27 cellular contexts compared by ENCODE assay signal in genomic region chr3:182028081-182028480, GRCh38.
A peak's percentile ranks its signal among the peaks of the same experiment; 100 is the strongest.
DNase-seq lines count a peak whose midpoint lies in the region; ATAC-seq, FAIRE-seq and TF ChIP-seq lines count a peak whose summit lies in the region.
"Had no signal": no experiment of that assay in that cellular context is flagged by ENCODE, and none has a peak within 500 bp of the region (broad histone marks: within the 10 kb centered on the region; RNA-seq: fewer than 3 reads in every experiment).

No MANE protein-coding gene starts in this region.

- no peak overlapping the region for H3K4me2 ChIP-seq in H1 (ENCODE audit: insufficient read depth in 1 of 2, low read depth in 2 of 2, low read length in 2 of 2)
- H3K4me2 ChIP-seq in PC-9, result no peak overlapping the region
- H3K4me2 ChIP-seq: BLaER1 treated with 17β-estradiol and CSF1 and Interleukin-3, amounts not matched to agents 10 nM and 100 nM had no signal

- H2BK12ac ChIP-seq in H1 (ENCODE audit: low read depth, low read length), result no peak overlapping the region

- no peak overlapping the region for H3K9ac ChIP-seq in H1 (replicated peaks in 1 of 4; ENCODE audit: extremely low read depth in 1 of 4, low read depth in 3 of 4, low read length in 3 of 4)
- H3K9ac ChIP-seq: BLaER1 treated with 17β-estradiol and CSF1 and Interleukin-3, amounts not matched to agents 10 nM and 100 nM had no signal

- POLR2A ChIA-PET in H1 (lab: Charles Lee; ENCODE audit: partially characterized antibody), result no interaction called here
- POLR2A ChIA-PET in PC-9 (lab: Charles Lee; ENCODE audit: unreplicated experiment), result no interaction called here

- no peak overlapping the region for H3K56ac ChIP-seq in H1 (replicated peaks; ENCODE audit: insufficient read length, low read depth, low read length)

- H2BK120ac ChIP-seq in H1 (replicated peaks; ENCODE audit: low read depth, low read length), result no peak overlapping the region

- intact Hi-C loops in PC-9 (cut with micrococcal nuclease; ENCODE audit: unreplicated experiment), result no loop called here

- H3K79me2 ChIP-seq in H1 (ENCODE audit: control insufficient read depth in 1 of 2, insufficient read depth in 2 of 2, low read length in 2 of 2) (no peaks in the 10 kb centered on the region), PC-9 (ENCODE audit: low read depth) (no peaks in the 10 kb centered on the region)

- no peaks in the 10 kb centered on the region for H3K4me1 ChIP-seq in H1 (replicated peaks in 1 of 4; ENCODE audit: control insufficient read depth in 3 of 4, insufficient read depth in 4 of 4, low read length in 3 of 4)
- H3K4me1 ChIP-seq in PC-9 (replicated peaks; ENCODE audit: insufficient read depth), result peaks cover 15% of the 10 kb centered on the region
- H3K4me1 ChIP-seq: BLaER1 treated with 17β-estradiol and CSF1 and Interleukin-3, amounts not matched to agents 10 nM and 100 nM; left lung; vagina had no signal

- ATAC-seq in HG03469 (IDR thresholded peaks at IDR 0.05; ENCODE audit: unreplicated experiment), result no peak
- ATAC-seq: activated CD8-positive, alpha-beta memory T cell treated with anti-CD3 and anti-CD28 coated beads, Interleukin-2, amount 10 ng/mL, durations not matched to agents 7 days and 5 days; activated T-cell treated with anti-CD3 and anti-CD28 coated beads, Interleukin-2, amount 50 U/mL, for 4 hours; left lung; right cardiac atrium; WTC11 had no signal

- H3K9me2 ChIP-seq in PC-9 (ENCODE audit: insufficient read depth), result no peaks in the 10 kb centered on the region

- H4K91ac ChIP-seq in H1 (replicated peaks; ENCODE audit: insufficient read length, low read length), result no peak overlapping the region

- TF ChIP-seq POLR2A in H1 (IDR thresholded peaks at IDR 0.05; ENCODE audit: control extremely low read depth in 1 of 2, low read depth in 2 of 2, low read length in 2 of 2), result no peak

- CTCF ChIA-PET in H1 (lab: Charles Lee; ENCODE audit: partially characterized antibody) (interaction anchor here (1.0 kb wide), 1 partner anchor 13 kb away, joined by 3 read pairs; no protein-coding TSS in a partner anchor), PC-9 (lab: Charles Lee) (no interaction called here)

- no TSS peak for BruUV-seq in PC-9 (replicated peaks; lab: Mats Ljungman, UMichigan)

- no peak overlapping the region for H2BK15ac ChIP-seq in H1 (ENCODE audit: low read length)

- no peaks in the 10 kb centered on the region for H3F3A ChIP-seq in PC-9 (ENCODE audit: insufficient read depth, low read depth)

- H3K4me3 ChIP-seq in H1 (ENCODE audit: extremely low read depth in 1 of 4, insufficient read depth in 2 of 4, low read depth in 3 of 4, low read length in 4 of 4) (no peak overlapping the region), PC-9 (no peak overlapping the region)
- H3K4me3 ChIP-seq: BLaER1 treated with 17β-estradiol and CSF1 and Interleukin-3, amounts not matched to agents 10 nM and 100 nM; left lung; SJSA1; stomach; vagina had no signal

- H3K36me3 ChIP-seq in H1 (ENCODE audit: control insufficient read depth in 2 of 4, insufficient read depth in 4 of 4, low read length in 3 of 4), result no peaks in the 10 kb centered on the region
- no peaks in the 10 kb centered on the region for H3K36me3 ChIP-seq in PC-9 (ENCODE audit: low read depth)
- H3K36me3 ChIP-seq: BLaER1 treated with 17β-estradiol and CSF1 and Interleukin-3, amounts not matched to agents 10 nM and 100 nM; left lung; SJSA1; stomach; vagina had no signal

- no peaks in the 10 kb centered on the region for H3K9me3 ChIP-seq in H1 (ENCODE audit: insufficient read depth in 2 of 2, low read depth in 1 of 2, low read length in 1 of 2)
- peaks cover 3% of the 10 kb centered on the region; the same call in 1 of the 2 replicates for H3K9me3 ChIP-seq in PC-9 (ENCODE audit: insufficient read depth, low read depth)
- H3K9me3 ChIP-seq: BLaER1 treated with 17β-estradiol and CSF1 and Interleukin-3, amounts not matched to agents 10 nM and 100 nM; left lung; SJSA1; stomach; vagina had no signal

- H2BK5ac ChIP-seq in H1 (ENCODE audit: low read depth, low read length), result no peak overlapping the region

- no peak for TF ChIP-seq EP300 in H1 (IDR thresholded peaks at IDR 0.05; ENCODE audit: borderline replicate concordance in 1 of 2, low read depth in 2 of 2, low read length in 2 of 2)

- H2AFZ ChIP-seq in H1 (ENCODE audit: low read length) (no peak overlapping the region), PC-9 (no peak overlapping the region)

- no peak overlapping the region for H3K4ac ChIP-seq in H1 (replicated peaks; ENCODE audit: insufficient read length, low read depth, low read length)

- FAIRE-seq in H1 (lab: Jason Lieb, UNC) (no peak), urothelium cell line (lab: Jason Lieb, UNC) (no peak)

- no peaks in the 10 kb centered on the region for H3K23me2 ChIP-seq in H1 (ENCODE audit: low read depth, low read length)

- no peak overlapping the region for H3K18ac ChIP-seq in H1 (ENCODE audit: extremely low read depth, low read length)

- DNase-seq in H4 (ENCODE audit: low spot score), result peak; percentile 75
- DNase-seq in NCI-H524 treated with DMSO at 0.1 percent for 48 hours (lab: John Stamatoyannopoulos, UW), result peak; percentile 22
- DNase-seq in H1 (ENCODE audit: low read depth in 1 of 2, low spot score in 2 of 2), result no peak
- peak; percentile 7 for DNase-seq in urothelium cell line (ENCODE audit: low spot score)
- no peak for DNase-seq in PC-9
- DNase-seq in activated CD4-positive, CD25-positive, alpha-beta regulatory T cell (lab: John Stamatoyannopoulos, UW), result no peak
- DNase-seq: activated CD8-positive, alpha-beta memory T cell treated with anti-CD3 and anti-CD28 coated beads, Interleukin-2, amount 10 ng/mL, durations not matched to agents 7 days and 5 days; activated gamma-delta T cell treated with Interleukin-2 at 50 U/mL for 16 hours; activated naive CD8-positive, alpha-beta T cell treated with anti-CD3 and anti-CD28 coated beads, Interleukin-2, amount 10 ng/mL, durations not matched to agents 7 days and 5 days; activated T-cell treated with anti-CD3 and anti-CD28 coated beads, Interleukin-2, amount 50 U/mL, for 4 hours; aorta; erythroblast; GDM1; glutamatergic neuron; left lung; naive B cell; NCI-H1694; NCI-H510A treated with DMSO at 0.1 percent for 48 hours; posterior cingulate gyrus; right cardiac atrium; stimulated activated CD4-positive, alpha-beta T cell treated with anti-CD3 and anti-CD28 coated beads, Interleukin-4, amount 100 ng/mL, for 1 hour; stomach had no signal

- WGBS in H1 (ENCODE audit: extremely low coverage in 1 of 2, insufficient coverage in 1 of 2, insufficient read length in 1 of 2, insufficient replicate concordance in 2 of 2, low coverage in 1 of 2, low lambda C conversion rate in 2 of 2, missing lambda C conversion rate in 1 of 2), 2 experiments, result 78% methylated on average over 3 of the region's 3 CpGs; no CpG with 5 or more reads in 1 of the 2 experiments

- H3K27me3 ChIP-seq in H1 (replicated peaks in 1 of 4; ENCODE audit: control insufficient read depth in 3 of 4, extremely low read depth in 1 of 4, insufficient read depth in 3 of 4, low read length in 3 of 4) (no peaks in the 10 kb centered on the region), PC-9 (ENCODE audit: insufficient read depth, low read depth) (no peaks in the 10 kb centered on the region)
- H3K27me3 ChIP-seq: BLaER1 treated with 17β-estradiol and CSF1 and Interleukin-3, amounts not matched to agents 10 nM and 100 nM; left lung; SJSA1; stomach; vagina had no signal

- no peak overlapping the region for H3K23ac ChIP-seq in H1 (ENCODE audit: insufficient read length)

- TF ChIP-seq CTCF in H1 (IDR thresholded peaks at IDR 0.05; ENCODE audit: control extremely low read depth in 1 of 3, insufficient read depth in 1 of 3, low read depth in 1 of 3, low read length in 3 of 3) (no peak), PC-9 (conservative IDR thresholded peaks at IDR 0.05) (no peak)

- H3K27ac ChIP-seq in H1 (ENCODE audit: low read depth, low read length) (no peak overlapping the region), PC-9 (no peak overlapping the region)
- H3K27ac ChIP-seq: BLaER1 treated with 17β-estradiol and CSF1 and Interleukin-3, amounts not matched to agents 10 nM and 100 nM; left lung; stomach; vagina had no signal

- H2AK5ac ChIP-seq in H1 (ENCODE audit: low read depth, low read length), result no peak overlapping the region

- H4K20me1 ChIP-seq in H1 (replicated peaks in 1 of 2; ENCODE audit: control insufficient read depth in 1 of 2, insufficient read depth in 2 of 2, low read length in 2 of 2) (no peaks in the 10 kb centered on the region), PC-9 (ENCODE audit: insufficient read depth) (no peaks in the 10 kb centered on the region)
- H4K20me1 ChIP-seq: BLaER1 treated with 17β-estradiol and CSF1 and Interleukin-3, amounts not matched to agents 10 nM and 100 nM had no signal

- H4K8ac ChIP-seq in H1 (ENCODE audit: extremely low read depth, insufficient read depth, low read length), result no peak overlapping the region

- no peaks in the 10 kb centered on the region for H3K79me1 ChIP-seq in H1 (ENCODE audit: low read depth, low read length)

- H4K5ac ChIP-seq in H1 (ENCODE audit: insufficient read length, low read depth, low read length), result no peak overlapping the region

- TF ChIP-seq RAD21 in H1 (IDR thresholded peaks at IDR 0.05 in 1 of 2, conservative IDR thresholded peaks at IDR 0.05 in 1 of 2; ENCODE audit: low read depth in 2 of 2, low read length in 2 of 2), result no peak

- no peak overlapping the region for H2BK20ac ChIP-seq in H1 (ENCODE audit: low read length)

- no peak overlapping the region for H3K14ac ChIP-seq in H1 (ENCODE audit: insufficient read length)

TF ChIP-seq in H1, 55 proteins besides CTCF, POLR2A, EP300 and RAD21:
- TF ChIP-seq KDM4A (IDR thresholded peaks at IDR 0.05; ENCODE audit: low read depth, low read length, severe bottlenecking) (no peak), TAF1 (IDR thresholded peaks at IDR 0.05; ENCODE audit: low read depth, low read length) (no peak), HDAC6 (IDR thresholded peaks at IDR 0.05; ENCODE audit: low read depth, low read length) (no peak), KDM1A (IDR thresholded peaks at IDR 0.05; ENCODE audit: borderline replicate concordance, low read length) (no peak), MAFK (IDR thresholded peaks at IDR 0.05; ENCODE audit: low read depth, low read length) (peak; percentile 26; the same call in 1 of the 2 replicates), CBX8 (IDR thresholded peaks at IDR 0.05; ENCODE audit: borderline replicate concordance, low read depth, low read length) (no peak), BACH1 (IDR thresholded peaks at IDR 0.05; ENCODE audit: low read length) (peak; percentile 86), FOSL1 (IDR thresholded peaks at IDR 0.05; ENCODE audit: insufficient read depth, low read depth, low read length) (no peak), BRCA1 (IDR thresholded peaks at IDR 0.05; ENCODE audit: low read depth, low read length) (no peak)

Comparison
In these comparisons a context has a peak if more than half of its experiments do, and no peak if none do; other contexts are left out.
1. DNase-seq: peak in H4 (single experiment), NCI-H524 treated with DMSO at 0.1 percent for 48 hours (single experiment) and urothelium cell line (single experiment); none in H1 (0 of 2), PC-9 (0 of 2) and activated CD4-positive, CD25-positive, alpha-beta regulatory T cell (0 of 4).